ENCODE assay signal across 8 cellular contexts in genomic region chr3:57951106-57951882, GRCh38. TPM values are rescaled to one million over a fixed set of nuclear protein-coding genes. Genes with fewer than 3 reads are reported as not detected.
A peak's percentile ranks its signal among the peaks of the same experiment; 100 is the strongest.
DNase-seq lines count a peak whose midpoint lies in the region; ATAC-seq and TF ChIP-seq lines count a peak whose summit lies in the region.

No MANE protein-coding gene starts in this region.

- CTCF ChIA-PET in mammary epithelial cell (lab: Charles Lee; ENCODE audit: low non-redundant PET): no interaction called here

- WGBS in mammary epithelial cell (ENCODE audit: low coverage, missing lambda C conversion rate): 55% methylated on average over 8 of the region's 8 CpGs
- WGBS in stomach, 5 donors: 29 to 51% (median 41%) methylated on average over 8 of the region's 8 CpGs

- H3K4me3 ChIP-seq in AG10803 (ENCODE audit: low read length): no peak overlapping the region
- no peak overlapping the region for H3K4me3 ChIP-seq in mammary epithelial cell (replicated peaks in 1 of 3; ENCODE audit: insufficient read depth in 1 of 3, low read depth in 2 of 3, low read length in 3 of 3)
- no peak overlapping the region for H3K4me3 ChIP-seq in stomach

- TF ChIP-seq POLR2A in stomach (IDR thresholded peaks at IDR 0.05): no peak

- H3K4me1 ChIP-seq in mammary epithelial cell (ENCODE audit: insufficient read depth, low read length) (peaks cover 38% of the 10 kb centered on the region), stomach (peaks cover 31 to 69% (median 58%) of the 10 kb centered on the region in 4 donors)

- in situ Hi-C loops in mammary epithelial cell (cut with MboI; ENCODE audit: low sequenced_read_pairs in 2 of 2): no loop called here

- H3K4me2 ChIP-seq in mammary epithelial cell (ENCODE audit: insufficient read depth, low read depth, low read length): peak overlapping the region; percentile 9

- peak overlapping the region; percentile 32 for H2AFZ ChIP-seq in mammary epithelial cell (ENCODE audit: low read depth, low read length)

- no peaks in the 10 kb centered on the region for H3K36me3 ChIP-seq in mammary epithelial cell (ENCODE audit: insufficient read depth, low read length)
- H3K36me3 ChIP-seq in stomach: no peaks in the 10 kb centered on the region

- H3K79me2 ChIP-seq in mammary epithelial cell (ENCODE audit: insufficient read depth, low read length): no peaks in the 10 kb centered on the region

- ATAC-seq in left colon: peak; percentile 80
- no peak for ATAC-seq in GM21528 (IDR thresholded peaks at IDR 0.05; ENCODE audit: low FRiP score, unreplicated experiment)
- ATAC-seq in GM19324 (IDR thresholded peaks at IDR 0.05; ENCODE audit: low FRiP score, unreplicated experiment): no peak

- DNase-seq in AG10803 (ENCODE audit: low read depth) (peak; percentile 73), M059J (ENCODE audit: low read depth) (peak; percentile 94), mammary epithelial cell (peak; percentile 60), left colon (peak; percentile 43 to 77), stomach (peak; percentile 48), HPDE6-E6E7 (ENCODE audit: extremely low spot score) (no peak)

- H3K9me3 ChIP-seq in mammary epithelial cell (replicated peaks; ENCODE audit: insufficient read depth, low read length) (no peaks in the 10 kb centered on the region), stomach (no peaks in the 10 kb centered on the region)

- no peaks in the 10 kb centered on the region for H3K27me3 ChIP-seq in mammary epithelial cell (ENCODE audit: insufficient read depth, low read length)
- H3K27me3 ChIP-seq in stomach: no peaks in the 10 kb centered on the region

- intact Hi-C loops in mammary epithelial cell (cut with micrococcal nuclease) (loop anchor here (2.0 kb wide), 1 partner anchor 86 kb away; no protein-coding TSS in a partner anchor), left colon (cut with DNase I, micrococcal nuclease) (no loop called here), stomach (cut with DNase I; ENCODE audit: low total_unique reads) (no loop called here)

- no peak overlapping the region for H3K9ac ChIP-seq in mammary epithelial cell (ENCODE audit: insufficient read depth, low read length)

- peak; percentile 29 for TF ChIP-seq EP300 in stomach (IDR thresholded peaks at IDR 0.05)

- H3K27ac ChIP-seq in mammary epithelial cell (ENCODE audit: insufficient read depth, low read depth, low read length) (peak overlapping the region; percentile 17), stomach (peak overlapping the region; percentile 37 to 90 (median 85))

- dilution Hi-C loops in mammary epithelial cell (cut with HindIII; ENCODE audit: low sequenced_read_pairs): no loop called here

- no TSS peak for BruUV-seq in mammary epithelial cell (replicated peaks; lab: Mats Ljungman, UMichigan)

- TF ChIP-seq CTCF in AG10803 (conservative IDR thresholded peaks at IDR 0.05; ENCODE audit: low read length) (no peak), mammary epithelial cell (conservative IDR thresholded peaks at IDR 0.05 in 1 of 2, IDR thresholded peaks at IDR 0.05 in 1 of 2; ENCODE audit: extremely low read depth in 1 of 2, insufficient read depth in 1 of 2, low read depth in 1 of 2, low read length in 2 of 2) (no peak), stomach (IDR thresholded peaks at IDR 0.05) (no peak)

- no peaks in the 10 kb centered on the region for H4K20me1 ChIP-seq in mammary epithelial cell (ENCODE audit: insufficient read depth, low read length)

RNA-seq across cellular contexts. Expression of gene FLNB, which starts 56.9 kb away (rescaled TPM):
- 65.0 and 130 TPM in 2 replicates for total RNA-seq in M059J (2014; rRNA removed; shearing (Covaris generic))
- total RNA-seq in mammary epithelial cell (1,000 to 10,000 TPM in 1 of 2 donors, 100 to 1,000 TPM in 1; 930 to 1,038 TPM), left colon (100 to 1,000 TPM; 410 to 585 TPM), stomach (100 to 1,000 TPM in 3 of 5 donors, 10 to 100 TPM in 2; 51.3 to 204 (median 112) TPM)
- polyA plus RNA-seq in mammary epithelial cell (415 TPM), stomach (10 to 100 TPM; 38.2 to 76.2 (median 45.1) TPM)
- polyA minus RNA-seq in mammary epithelial cell: 1,694 TPM
